In the genomic region with DNA sequence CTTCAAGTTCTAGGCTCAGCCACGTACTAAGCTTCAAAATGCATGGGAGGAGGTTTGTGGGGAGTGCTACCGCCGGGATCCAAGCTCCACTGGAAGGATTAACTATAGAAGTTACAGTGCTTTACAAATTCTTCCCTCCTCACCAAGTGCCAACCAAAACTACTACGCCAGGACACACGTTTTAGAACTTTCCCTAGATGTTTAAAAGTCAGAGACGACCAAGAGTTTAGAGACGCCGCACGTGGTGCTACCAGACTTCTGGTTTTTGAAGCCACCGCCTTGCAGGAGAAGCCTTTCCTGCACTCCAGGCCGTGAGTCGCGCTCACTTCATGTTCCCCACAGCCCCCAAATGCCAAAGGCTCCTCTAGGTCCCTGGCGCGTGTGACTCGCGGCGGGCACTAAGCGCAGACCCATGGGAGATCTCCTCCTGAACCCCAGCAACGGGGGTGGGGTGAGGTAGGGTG, we compare ENCODE assay signal across 8 cellular contexts. TPM values are rescaled to one million over a fixed set of nuclear protein-coding genes. Genes with fewer than 3 reads are reported as not detected.
A peak's percentile ranks its signal among the peaks of the same experiment; 100 is the strongest.
DNase-seq lines count a peak whose midpoint lies in the region; ATAC-seq and TF ChIP-seq lines count a peak whose summit lies in the region.

No MANE protein-coding gene starts in this region.

- peaks cover 0 to 20% (median 5%) of the 10 kb centered on the region in 4 donors for H3K4me1 ChIP-seq in Peyer's patch
- H3K4me1 ChIP-seq in stomach smooth muscle (ENCODE audit: control insufficient read depth, insufficient read depth, low read length), result peaks cover 15% of the 10 kb centered on the region

- CTCF ChIA-PET in BJ (lab: Yijun Ruan, JAX), result interaction anchor here (0.6 to 3.9 kb wide), 6 partner anchors 9 to 253 kb away, joined by 3 to 23 read pairs (median 6); partner anchors contain the start of gene POLR3H

- POLR2A ChIA-PET in BJ (lab: Charles Lee), result interaction anchor here (0.6 to 1.6 kb wide), 3 partner anchors 9 to 45 kb away, joined by 3 to 5 read pairs (median 3); no protein-coding TSS in a partner anchor

- H3K27me3 Mint-ChIP-seq in central memory CD8-positive, alpha-beta T cell, result no peaks in the 10 kb centered on the region

- H3K27me3 ChIP-seq in BJ (ENCODE audit: control insufficient read depth, insufficient read depth, low read length) (no peaks in the 10 kb centered on the region), Peyer's patch (no peaks in the 10 kb centered on the region), stomach smooth muscle (ENCODE audit: control insufficient read depth in 1 of 2, insufficient read depth in 2 of 2, low read length in 2 of 2) (no peaks in the 10 kb centered on the region)

- H3K9me3 Mint-ChIP-seq in central memory CD8-positive, alpha-beta T cell, result no peaks in the 10 kb centered on the region

- H3K36me3 ChIP-seq in BJ (ENCODE audit: control insufficient read depth, insufficient read depth, low read length) (0 out of 2 replicates have a peak, but pooled peaks cover 2% of the 10 kb centered on the region), Peyer's patch (no peaks in the 10 kb centered on the region), stomach smooth muscle (ENCODE audit: control insufficient read depth in 2 of 2, insufficient read depth in 2 of 2, low read length in 2 of 2) (no peaks in the 10 kb centered on the region)

- no peak for DNase-seq in BJ (ENCODE audit: low read depth)
- peak; percentile 34 to 59 (median 54) for DNase-seq in Peyer's patch
- DNase-seq in central memory CD8-positive, alpha-beta T cell (ENCODE audit: low spot score in 2 of 2), result no peak
- DNase-seq in kidney tubule cell (ENCODE audit: low spot score), result peak; percentile 47
- no peak for DNase-seq in DMS153 (lab: John Stamatoyannopoulos, UW)

- peak; percentile 13 for ATAC-seq in GM21619 (IDR thresholded peaks at IDR 0.05; ENCODE audit: unreplicated experiment)
- ATAC-seq in central memory CD8-positive, alpha-beta T cell (replicated peaks; ENCODE audit: extremely low read depth, poor library complexity, severe bottlenecking), result peak; percentile 16
- no peak for ATAC-seq in HG02623 (IDR thresholded peaks at IDR 0.05; ENCODE audit: unreplicated experiment)

- H3K36me3 Mint-ChIP-seq in central memory CD8-positive, alpha-beta T cell (ENCODE audit: insufficient read depth), result peaks cover 21% of the 10 kb centered on the region

- peak overlapping the region; percentile 99 for H3K27ac Mint-ChIP-seq in central memory CD8-positive, alpha-beta T cell (ENCODE audit: low read depth)

- H3K27ac ChIP-seq in Peyer's patch (peak overlapping the region; percentile 91 to 97 (median 94)), stomach smooth muscle (ENCODE audit: low read length) (peak overlapping the region; percentile 97)

- H3K4me3 ChIP-seq in BJ (ENCODE audit: low read depth, low read length) (peak overlapping the region; percentile 82), Peyer's patch (peak overlapping the region; percentile 59 to 90 (median 76)), stomach smooth muscle (ENCODE audit: low read length in 2 of 2) (peak overlapping the region; percentile 93 to 95)

- peak overlapping the region; percentile 90 for H3K4me3 Mint-ChIP-seq in central memory CD8-positive, alpha-beta T cell

- peak overlapping the region; percentile 91 to 95 for H3K9ac ChIP-seq in stomach smooth muscle (ENCODE audit: low read length in 2 of 2)

- peaks cover 34% of the 10 kb centered on the region for H3K4me1 Mint-ChIP-seq in central memory CD8-positive, alpha-beta T cell

- TF ChIP-seq CTCF in BJ (IDR thresholded peaks at IDR 0.05; ENCODE audit: insufficient read depth, low read depth, low read length) (no peak), Peyer's patch (IDR thresholded peaks at IDR 0.05) (no peak)

- H3K9me3 ChIP-seq in Peyer's patch (no peaks in the 10 kb centered on the region), stomach smooth muscle (ENCODE audit: control insufficient read depth in 2 of 2, low read length in 2 of 2) (no peaks in the 10 kb centered on the region)

- no peak for TF ChIP-seq POLR2A in Peyer's patch (IDR thresholded peaks at IDR 0.05)

RNA-seq across cellular contexts. Expression of gene SNU13, which starts 0.7 kb away (rescaled TPM):
- 288 and 327 TPM in 2 replicates for polyA plus RNA-seq in BJ (2011; rRNA removed)
- 103 and 165 TPM in 2 replicates for polyA minus RNA-seq in BJ (2011; rRNA and poly(A)+ RNA removed)
- total RNA-seq in Peyer's patch, result 10 to 100 TPM; 51.5 to 87.5 (median 58.6) TPM

RNA-seq across cellular contexts. Expression of gene MEI1, which starts 11.4 kb away (rescaled TPM):
- polyA plus RNA-seq in BJ (2011; rRNA removed), result 3.2 and 3.8 TPM in 2 replicates
- 1.2 and 1.8 TPM in 2 replicates for polyA minus RNA-seq in BJ (2011; rRNA and poly(A)+ RNA removed)
- 10 to 100 TPM in 2 of 4 donors, 1 to 10 TPM in 2; 1.1 to 20.6 (median 11.7) TPM for total RNA-seq in Peyer's patch

Comparison
In these comparisons a context has a peak if more than half of its experiments do, and no peak if none do; other contexts are left out.
1. DNase-seq: peak in Peyer's patch (3 of 3) and kidney tubule cell (single experiment); none in BJ (single experiment), central memory CD8-positive, alpha-beta T cell (0 of 2) and DMS153 (single experiment).
2. Peak in every context shown above with its lines, with median percentiles within 50 percentile points of each other: H3K4me3 ChIP-seq.